In the genomic region with DNA sequence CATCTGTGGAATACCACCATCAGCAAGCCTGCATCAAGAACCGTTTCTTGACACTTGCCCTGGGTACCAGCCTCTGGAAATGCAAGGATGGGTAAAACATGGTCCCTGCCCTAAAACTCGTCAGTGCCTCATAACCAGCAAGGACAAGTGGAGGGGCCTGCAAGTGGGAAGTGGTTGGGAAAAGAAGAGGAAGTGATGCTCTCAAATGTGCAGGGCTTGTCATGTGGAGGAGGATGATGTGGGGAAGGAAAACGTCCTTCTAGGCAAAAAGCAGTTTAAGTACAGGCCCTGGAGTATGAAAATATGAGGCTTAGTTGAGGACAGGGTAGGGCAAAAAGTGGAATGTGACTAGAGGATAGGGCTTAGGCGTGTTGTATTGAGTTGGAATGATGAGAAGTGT, we compare ENCODE assay signal across 16 cellular contexts. TPM values are rescaled to one million over a fixed set of nuclear protein-coding genes. Genes with fewer than 3 reads are reported as not detected.
DNase-seq lines count a peak whose midpoint lies in the region; ATAC-seq, FAIRE-seq and TF ChIP-seq lines count a peak whose summit lies in the region.
"Had no signal": no experiment of that assay in that cellular context is flagged by ENCODE, and none has a peak within 500 bp of the region (broad histone marks: within the 10 kb centered on the region; RNA-seq: fewer than 3 reads in every experiment).

No MANE protein-coding gene starts in this region.

- no peak for TF ChIP-seq POLR2A in GM12878 (IDR thresholded peaks at IDR 0.05; ENCODE audit: low read depth, low read length)

- H3K4me1 Mint-ChIP-seq in T-helper 2 cell treated with Interferon-gamma antibody and Interleukin-4, amounts not matched to agents 5 μg/mL and 100 μg/mL, for 36 hours (ENCODE audit: low read depth): peaks cover 62% of the 10 kb centered on the region
- peaks cover 58% of the 10 kb centered on the region for H3K4me1 Mint-ChIP-seq in activated CD4-positive, alpha-beta memory T cell treated with anti-CD3 and anti-CD28 coated beads, Interleukin-2, amount 10 ng/mL, durations not matched to agents 7 days and 5 days

- H3K4me3 ChIP-seq in GM12878 (no peak overlapping the region), psoas muscle (no peak overlapping the region)
- H3K4me3 ChIP-seq: dorsolateral prefrontal cortex, prostate gland had no signal

- H3K27me3 Mint-ChIP-seq in T-helper 2 cell treated with Interferon-gamma antibody and Interleukin-4, amounts not matched to agents 5 μg/mL and 100 μg/mL, for 36 hours (ENCODE audit: low read depth): no peaks in the 10 kb centered on the region
- no peaks in the 10 kb centered on the region for H3K27me3 Mint-ChIP-seq in activated CD4-positive, alpha-beta memory T cell treated with anti-CD3 and anti-CD28 coated beads, Interleukin-2, amount 10 ng/mL, durations not matched to agents 7 days and 5 days

- TF ChIP-seq CTCF in GM12878 (IDR thresholded peaks at IDR 0.05 in 2 of 3, conservative IDR thresholded peaks at IDR 0.05 in 1 of 3; ENCODE audit: control insufficient read depth in 2 of 3, extremely low read depth in 1 of 3, insufficient read depth in 1 of 3, low read depth in 3 of 3, low read length in 3 of 3) (no peak), psoas muscle (IDR thresholded peaks at IDR 0.05) (no peak)

- H3K36me3 Mint-ChIP-seq in T-helper 2 cell treated with Interferon-gamma antibody and Interleukin-4, amounts not matched to agents 5 μg/mL and 100 μg/mL, for 36 hours (ENCODE audit: low read depth): peaks cover 37% of the 10 kb centered on the region
- H3K36me3 Mint-ChIP-seq in activated CD4-positive, alpha-beta memory T cell treated with anti-CD3 and anti-CD28 coated beads, Interleukin-2, amount 10 ng/mL, durations not matched to agents 7 days and 5 days (ENCODE audit: low read depth): peaks cover 55% of the 10 kb centered on the region

- H3K79me2 ChIP-seq in GM12878 (ENCODE audit: control insufficient read depth, insufficient read depth, low read length): peaks cover 94% of the 10 kb centered on the region

- H3K9me3 ChIP-seq in GM12878 (replicated peaks; ENCODE audit: control insufficient read depth, insufficient read depth, low read length) (no peaks in the 10 kb centered on the region), psoas muscle (no peaks in the 10 kb centered on the region)
- H3K9me3 ChIP-seq: prostate gland had no signal

- H2AFZ ChIP-seq in GM12878 (ENCODE audit: control insufficient read depth, low read depth, low read length): no peak overlapping the region

- TF ChIP-seq EP300 in GM12878 (IDR thresholded peaks at IDR 0.05; ENCODE audit: borderline replicate concordance in 1 of 2, control insufficient read depth in 1 of 2, low read depth in 2 of 2, low read length in 2 of 2): no peak

- in situ Hi-C loops in KBM-7 (cut with MboI; ENCODE audit: low pct_unique_long_range_greater_than_20kb, low sequenced_read_pairs): no loop called here
- in situ Hi-C loops in GM12878 (cut with MboI): no loop called here

- no peak for DNase-seq in T-helper 2 cell treated with Interferon-gamma antibody and Interleukin-4, amounts not matched to agents 5 μg/mL and 100 μg/mL, for 36 hours (ENCODE audit: low spot score)
- no peak for DNase-seq in T-helper 2 cell
- DNase-seq in KBM-7: peak; percentile 80
- DNase-seq in GM12878 (ENCODE audit: low read depth, low spot score): no peak
- no peak for DNase-seq in psoas muscle
- DNase-seq in activated CD4-positive, alpha-beta memory T cell treated with anti-CD3 and anti-CD28 coated beads, Interleukin-2, amount 10 ng/mL, durations not matched to agents 7 days and 5 days: no peak
- DNase-seq in foreskin melanocyte: no peak
- DNase-seq: activated effector memory CD4-positive, alpha-beta T cell treated with Interleukin-2 at 50 U/mL for 16 hours; dorsolateral prefrontal cortex; Karpas-422; NCI-H1694; NCI-H524 treated with DMSO at 0.1 percent for 48 hours; RPMI8226; T-helper 9 cell had no signal

- H3K9me3 Mint-ChIP-seq in T-helper 2 cell treated with Interferon-gamma antibody and Interleukin-4, amounts not matched to agents 5 μg/mL and 100 μg/mL, for 36 hours: no peaks in the 10 kb centered on the region
- H3K9me3 Mint-ChIP-seq in activated CD4-positive, alpha-beta memory T cell treated with anti-CD3 and anti-CD28 coated beads, Interleukin-2, amount 10 ng/mL, durations not matched to agents 7 days and 5 days: no peaks in the 10 kb centered on the region

- CTCF ChIA-PET in GM12878 (lab: Yijun Ruan, JAX): interaction anchor here (0.7 kb wide), 1 partner anchor 10 kb away, joined by 3 read pairs; no protein-coding TSS in a partner anchor
- CTCF ChIA-PET in activated CD4-positive, alpha-beta memory T cell treated with anti-CD3 and anti-CD28 coated beads, Interleukin-2, amount 10 ng/mL, durations not matched to agents 7 days and 5 days (lab: Charles Lee): no interaction called here

- no peak for FAIRE-seq in GM12878 (lab: Jason Lieb, UNC)

- peaks cover 12 to 26% of the 10 kb centered on the region in 2 experiments for H3K36me3 ChIP-seq in GM12878 (ENCODE audit: control insufficient read depth in 2 of 2, insufficient read depth in 2 of 2, low read length in 1 of 2)
- H3K36me3 ChIP-seq in psoas muscle (ENCODE audit: insufficient read depth in 1 of 2, low read depth in 1 of 2): peaks cover 2 to 9% of the 10 kb centered on the region in 2 donors
- H3K36me3 ChIP-seq: prostate gland had no signal

- no TSS peak for BruUV-seq in GM12878 (replicated peaks; lab: Mats Ljungman, UMichigan)

- H3K27me3 ChIP-seq in GM12878 (replicated peaks in 1 of 2; ENCODE audit: control insufficient read depth in 2 of 2, insufficient read depth in 2 of 2, low read length in 1 of 2): no peaks in the 10 kb centered on the region
- H3K27me3 ChIP-seq in psoas muscle (ENCODE audit: insufficient read depth in 3 of 3, low read length in 2 of 3): no peaks in the 10 kb centered on the region
- H3K27me3 ChIP-seq: dorsolateral prefrontal cortex had no signal

- intact Hi-C loops in GM12878 (cut with micrococcal nuclease; ENCODE audit: unreplicated experiment) (no loop called here), psoas muscle (cut with DNase I) (no loop called here)

- no peak overlapping the region for H3K9ac ChIP-seq in GM12878 (ENCODE audit: control insufficient read depth, insufficient read depth, low read length)

- H4K20me1 ChIP-seq in GM12878 (ENCODE audit: control insufficient read depth, insufficient read depth): peaks cover 31% of the 10 kb centered on the region

- 38% methylated on average over 4 of the region's 4 CpGs for WGBS in GM12878 (ENCODE audit: insufficient coverage, insufficient replicate concordance, low lambda C conversion rate, missing lambda C conversion rate)
- 75 to 84% (median 76%) methylated on average over 4 of the region's 4 CpGs for WGBS in psoas muscle, 3 donors

- RAD21 ChIA-PET in GM12878 (lab: Charles Lee; ENCODE audit: unreplicated experiment): interaction anchor here (0.5 to 1.0 kb wide), 2 partner anchors 20 to 29 kb away, joined by 3 read pairs; no protein-coding TSS in a partner anchor

- peaks cover 38% of the 10 kb centered on the region for H3K4me1 ChIP-seq in GM12878 (ENCODE audit: control insufficient read depth, insufficient read depth, low read length)
- H3K4me1 ChIP-seq in psoas muscle: peaks cover 44% of the 10 kb centered on the region
- H3K4me1 ChIP-seq: prostate gland had no signal

- no peak for TF ChIP-seq RAD21 in GM12878 (IDR thresholded peaks at IDR 0.05; ENCODE audit: insufficient read depth, low read depth, low read length)

- H3K27ac ChIP-seq in GM12878 (ENCODE audit: control insufficient read depth, insufficient read depth) (no peak overlapping the region), psoas muscle (peak overlapping the region; percentile 91)
- H3K27ac ChIP-seq: dorsolateral prefrontal cortex, prostate gland had no signal

- no peak overlapping the region for H3K4me3 Mint-ChIP-seq in T-helper 2 cell treated with Interferon-gamma antibody and Interleukin-4, amounts not matched to agents 5 μg/mL and 100 μg/mL, for 36 hours
- no peak overlapping the region for H3K4me3 Mint-ChIP-seq in activated CD4-positive, alpha-beta memory T cell treated with anti-CD3 and anti-CD28 coated beads, Interleukin-2, amount 10 ng/mL, durations not matched to agents 7 days and 5 days

- POLR2A ChIA-PET in GM12878 (lab: Charles Lee): interaction anchor here (3.6 kb wide), 1 partner anchor 9 kb away, joined by 17 read pairs; no protein-coding TSS in a partner anchor
- POLR2A ChIA-PET in activated CD4-positive, alpha-beta memory T cell treated with anti-CD3 and anti-CD28 coated beads, Interleukin-2, amount 10 ng/mL, durations not matched to agents 7 days and 5 days (lab: Charles Lee): interaction anchor here (0.9 to 3.1 kb wide), 3 partner anchors 9 to 40 kb away, joined by 3 to 11 read pairs (median 3); a partner anchor contains a TSS

- no peak overlapping the region for H3K4me2 ChIP-seq in GM12878 (ENCODE audit: control insufficient read depth, insufficient read depth)

- peak overlapping the region; percentile 29 for H3K27ac Mint-ChIP-seq in T-helper 2 cell treated with Interferon-gamma antibody and Interleukin-4, amounts not matched to agents 5 μg/mL and 100 μg/mL, for 36 hours
- no peak overlapping the region for H3K27ac Mint-ChIP-seq in activated CD4-positive, alpha-beta memory T cell treated with anti-CD3 and anti-CD28 coated beads, Interleukin-2, amount 10 ng/mL, durations not matched to agents 7 days and 5 days

- SMC1A ChIA-PET in GM12878 (lab: Charles Lee; ENCODE audit: uncharacterized antibody, unreplicated experiment): interaction anchor here (1.8 to 2.3 kb wide), 2 partner anchors 9 to 10 kb away, joined by 6 to 11 read pairs; no protein-coding TSS in a partner anchor

- ATAC-seq in GM12878: no peak
- ATAC-seq in psoas muscle: no peak
- no peak for ATAC-seq in GM18909 (IDR thresholded peaks at IDR 0.05; ENCODE audit: poor library complexity, unreplicated experiment)

RNA-seq across cellular contexts. Expression of a gene that starts 19.0 kb away (rescaled TPM):
- total RNA-seq in GM12878 (2013; cell fraction: nucleolus; rRNA removed): 160 and 173 TPM in 2 replicates
- total RNA-seq in GM12878 (2014; rRNA removed) (12.3 and 14.9 TPM in 2 replicates), GM12878 (2014; rRNA removed; fragmentation: Illumina TruSeq; extraction: Trizol) (12.4 and 12.5 TPM in 2 replicates), GM12878 (2021) (27.3 and 30.3 TPM in 2 replicates), psoas muscle (10 to 100 TPM; 32.7 to 49.4 (median 39.6) TPM)
- 5.8 TPM for polyA plus RNA-seq in GM12878 (2011; ENCODE audit: low read depth)
- polyA plus RNA-seq in GM12878 (2011; rRNA removed) (2.9 and 3.1 TPM in 2 replicates), GM12878 (2014; fragmentation: Illumina TruSeq; extraction: Trizol) (4.4 and 7.2 TPM in 2 replicates), GM12878 (2014; fragmentation: Nextera tagmentation; extraction: Ambion mirVana) (1 to 10 TPM; 1.9 to 2.1 TPM), GM12878 (2014; rRNA removed) (9.3 and 11.3 TPM in 2 replicates), GM12878 (2016; fragmentation: Nextera tagmentation; extraction: Ambion mirVana) (1 to 10 TPM; 7.9 to 9.9 TPM), psoas muscle (10 to 100 TPM in 1 of 3 donors, 1 to 10 TPM in 2; 4.6 to 15.1 (median 8.9) TPM)
- 2.9 and 4.9 TPM in 2 replicates for polyA plus RNA-seq in GM12878 (2011; cell fraction: cytosol; rRNA removed)
- 13.5 and 17.6 TPM in 2 replicates for polyA plus RNA-seq in GM12878 (2011; cell fraction: nucleus; rRNA removed)
- 11.1 and 11.2 TPM in 2 replicates for polyA plus RNA-seq in GM12878 (2012)
- 39.6 and 43.2 TPM in 2 replicates for polyA minus RNA-seq in GM12878 (2011; rRNA and poly(A)+ RNA removed)
- 10.9 and 14.4 TPM in 2 replicates for polyA minus RNA-seq in GM12878 (2011; cell fraction: cytosol; rRNA and poly(A)+ RNA removed)
- polyA minus RNA-seq in GM12878 (2011; cell fraction: nucleus; rRNA and poly(A)+ RNA removed): 39.0 and 65.1 TPM in 2 replicates
- 10 to 100 TPM; 26.5 to 27.9 TPM for total RNA-seq in activated CD4-positive, alpha-beta memory T cell treated with anti-CD3 and anti-CD28 coated beads, Interleukin-2, amount 10 ng/mL, durations not matched to agents 7 days and 5 days
